ENCODE assay signal across 8 cellular contexts in genomic region chr15:59436774-59437472, GRCh38. TPM values are rescaled to one million over a fixed set of nuclear protein-coding genes. Genes with fewer than 3 reads are reported as not detected.
DNase-seq lines count a peak whose midpoint lies in the region; ATAC-seq and TF ChIP-seq lines count a peak whose summit lies in the region.

No MANE protein-coding gene starts in this region.

- no peaks in the 10 kb centered on the region for H3K9me3 ChIP-seq in suprapubic skin
- no peaks in the 10 kb centered on the region for H3K9me3 ChIP-seq in MG63

- TF ChIP-seq EP300 in suprapubic skin (IDR thresholded peaks at IDR 0.05) = no peak

- no peaks in the 10 kb centered on the region for H3K9me3 Mint-ChIP-seq in T-helper 2 cell treated with Interferon-gamma antibody and Interleukin-4, amounts not matched to agents 5 μg/mL and 100 μg/mL, for 36 hours
- no peaks in the 10 kb centered on the region for H3K9me3 Mint-ChIP-seq in activated CD4-positive, alpha-beta memory T cell treated with anti-CD3 and anti-CD28 coated beads, Interleukin-2, amount 10 ng/mL, durations not matched to agents 7 days and 5 days

- no peak overlapping the region for H3K27ac ChIP-seq in suprapubic skin

- WGBS in suprapubic skin = 12% methylated on average over 19 of the region's 20 CpGs

- POLR2A ChIA-PET in activated CD4-positive, alpha-beta memory T cell treated with anti-CD3 and anti-CD28 coated beads, Interleukin-2, amount 10 ng/mL, durations not matched to agents 7 days and 5 days (lab: Charles Lee) = no interaction called here

- CTCF ChIA-PET in activated CD4-positive, alpha-beta memory T cell treated with anti-CD3 and anti-CD28 coated beads, Interleukin-2, amount 10 ng/mL, durations not matched to agents 7 days and 5 days (lab: Charles Lee) = no interaction called here

- H3K27me3 ChIP-seq in suprapubic skin (peaks cover 8% of the 10 kb centered on the region), MG63 (peaks cover 42% of the 10 kb centered on the region)

- ATAC-seq in GM18873 (IDR thresholded peaks at IDR 0.05; ENCODE audit: low FRiP score, unreplicated experiment) = no peak
- no peak for ATAC-seq in HG02970 (IDR thresholded peaks at IDR 0.05; ENCODE audit: low FRiP score, unreplicated experiment)

- peak overlapping the region; percentile 18 for H3K4me3 ChIP-seq in iPS-11a (ENCODE audit: low read depth, low read length)
- peak overlapping the region; percentile 56 for H3K4me3 ChIP-seq in suprapubic skin
- H3K4me3 ChIP-seq in MG63 = no peak overlapping the region; the same call in 1 of the 2 replicates

- H3K4me1 Mint-ChIP-seq in T-helper 2 cell treated with Interferon-gamma antibody and Interleukin-4, amounts not matched to agents 5 μg/mL and 100 μg/mL, for 36 hours (ENCODE audit: low read depth) = peaks cover 16% of the 10 kb centered on the region
- H3K4me1 Mint-ChIP-seq in activated CD4-positive, alpha-beta memory T cell treated with anti-CD3 and anti-CD28 coated beads, Interleukin-2, amount 10 ng/mL, durations not matched to agents 7 days and 5 days = peaks cover 17% of the 10 kb centered on the region

- peaks cover 77% of the 10 kb centered on the region for H3K27me3 Mint-ChIP-seq in T-helper 2 cell treated with Interferon-gamma antibody and Interleukin-4, amounts not matched to agents 5 μg/mL and 100 μg/mL, for 36 hours (ENCODE audit: low read depth)
- peaks cover 77% of the 10 kb centered on the region for H3K27me3 Mint-ChIP-seq in activated CD4-positive, alpha-beta memory T cell treated with anti-CD3 and anti-CD28 coated beads, Interleukin-2, amount 10 ng/mL, durations not matched to agents 7 days and 5 days

- no peaks in the 10 kb centered on the region for H3K36me3 Mint-ChIP-seq in T-helper 2 cell treated with Interferon-gamma antibody and Interleukin-4, amounts not matched to agents 5 μg/mL and 100 μg/mL, for 36 hours (ENCODE audit: low read depth)
- no peaks in the 10 kb centered on the region for H3K36me3 Mint-ChIP-seq in activated CD4-positive, alpha-beta memory T cell treated with anti-CD3 and anti-CD28 coated beads, Interleukin-2, amount 10 ng/mL, durations not matched to agents 7 days and 5 days (ENCODE audit: low read depth)

- H3K4me1 ChIP-seq in suprapubic skin = peaks cover 18% of the 10 kb centered on the region

- TF ChIP-seq POLR2A in suprapubic skin (IDR thresholded peaks at IDR 0.05) = no peak

- no peak for DNase-seq in T-helper 2 cell treated with Interferon-gamma antibody and Interleukin-4, amounts not matched to agents 5 μg/mL and 100 μg/mL, for 36 hours (ENCODE audit: low spot score)
- DNase-seq in T-helper 2 cell (no peak), suprapubic skin (ENCODE audit: low spot score in 2 of 2) (no peak), MG63 (no peak)
- no peak for DNase-seq in activated CD4-positive, alpha-beta memory T cell treated with anti-CD3 and anti-CD28 coated beads, Interleukin-2, amount 10 ng/mL, durations not matched to agents 7 days and 5 days

- peak overlapping the region; percentile 54 for H3K27ac Mint-ChIP-seq in T-helper 2 cell treated with Interferon-gamma antibody and Interleukin-4, amounts not matched to agents 5 μg/mL and 100 μg/mL, for 36 hours
- no peak overlapping the region for H3K27ac Mint-ChIP-seq in activated CD4-positive, alpha-beta memory T cell treated with anti-CD3 and anti-CD28 coated beads, Interleukin-2, amount 10 ng/mL, durations not matched to agents 7 days and 5 days

- H3K36me3 ChIP-seq in suprapubic skin = no peaks in the 10 kb centered on the region
- H3K36me3 ChIP-seq in MG63 = no peaks in the 10 kb centered on the region

- peak overlapping the region; percentile 80 for H3K4me3 Mint-ChIP-seq in T-helper 2 cell treated with Interferon-gamma antibody and Interleukin-4, amounts not matched to agents 5 μg/mL and 100 μg/mL, for 36 hours
- peak overlapping the region; percentile 70 for H3K4me3 Mint-ChIP-seq in activated CD4-positive, alpha-beta memory T cell treated with anti-CD3 and anti-CD28 coated beads, Interleukin-2, amount 10 ng/mL, durations not matched to agents 7 days and 5 days

- TF ChIP-seq CTCF in suprapubic skin (IDR thresholded peaks at IDR 0.05) = no peak

RNA-seq across cellular contexts. Expression of gene FAM81A, which starts 1.1 kb away (rescaled TPM):
- total RNA-seq in activated CD4-positive, alpha-beta memory T cell treated with anti-CD3 and anti-CD28 coated beads, Interleukin-2, amount 10 ng/mL, durations not matched to agents 7 days and 5 days = under 1 TPM; 0.08 to 0.50 TPM
- total RNA-seq in suprapubic skin = 1 to 10 TPM in 3 of 4 donors, under 1 TPM in 1; 0.79 to 7.8 (median 1.8) TPM
- total RNA-seq in MG63 (2014; rRNA removed; shearing (Covaris generic); ENCODE audit: low replicate concordance) = not detected in 2 replicates
